16 cellular contexts compared by ENCODE assay signal in genomic region chr6:94269256-94269655, GRCh38.
"Had no signal": no experiment of that assay in that cellular context is flagged by ENCODE, and none has a peak within 500 bp of the region (broad histone marks: within the 10 kb centered on the region; RNA-seq: fewer than 3 reads in every experiment).

No MANE protein-coding gene starts in this region.

- H3K27ac ChIP-seq: adrenal gland, esophagus squamous epithelium, left ventricle myocardium inferior, tibial nerve had no signal

- H3K9me3 ChIP-seq: adrenal gland, esophagus squamous epithelium, tibial nerve had no signal

- H3K36me3 ChIP-seq: adrenal gland, esophagus squamous epithelium, left ventricle myocardium inferior, tibial nerve had no signal

- DNase-seq: activated CD4-positive, alpha-beta T cell treated with anti-CD3 and anti-CD28 coated beads, Interleukin-2, amount 10 ng/mL, durations not matched to agents 7 days and 5 days; activated CD8-positive, alpha-beta memory T cell treated with anti-CD3 and anti-CD28 coated beads, Interleukin-2, amount 50 U/mL, for 4 hours; activated CD8-positive, alpha-beta T cell treated with anti-CD3 and anti-CD28 coated beads, Interleukin-2, amount 10 ng/mL, durations not matched to agents 7 days and 5 days; activated gamma-delta T cell; activated T-cell treated with anti-CD3 and anti-CD28 coated beads, Interleukin-2, amount 50 U/mL, for 48 hours; adrenal gland; effector CD4-positive, alpha-beta T cell; esophagus squamous epithelium; left ventricle myocardium inferior; naive B cell; stimulated activated naive CD8-positive, alpha-beta T cell treated with anti-CD3 and anti-CD28 coated beads, Interleukin-15, Interleukin-2, amounts not matched to agents 100 U/mL and 50 U/mL, for 24 hours; T-helper 1 cell; T-helper 9 cell had no signal

- H3K36me3 Mint-ChIP-seq: activated naive CD4-positive, alpha-beta T cell treated with anti-CD3 and anti-CD28 coated beads, Interleukin-2, amount 50 U/mL, for 24 hours; naive B cell had no signal

- H3K4me3 Mint-ChIP-seq: activated CD4-positive, alpha-beta T cell treated with anti-CD3 and anti-CD28 coated beads, Interleukin-2, amount 10 ng/mL, durations not matched to agents 7 days and 5 days; activated CD8-positive, alpha-beta T cell treated with anti-CD3 and anti-CD28 coated beads, Interleukin-2, amount 10 ng/mL, durations not matched to agents 7 days and 5 days; activated naive CD4-positive, alpha-beta T cell treated with anti-CD3 and anti-CD28 coated beads, Interleukin-2, amount 50 U/mL, for 24 hours; naive B cell; neural crest cell had no signal

- H3K4me1 ChIP-seq: adrenal gland, esophagus squamous epithelium, left ventricle myocardium inferior, tibial nerve had no signal

- ATAC-seq: activated CD8-positive, alpha-beta T cell treated with anti-CD3 and anti-CD28 coated beads, Interleukin-2, amount 10 ng/mL, durations not matched to agents 7 days and 5 days; stimulated activated naive CD8-positive, alpha-beta T cell treated with anti-CD3 and anti-CD28 coated beads, Interleukin-15, Interleukin-2, amounts not matched to agents 100 U/mL and 50 U/mL, for 24 hours had no signal

- H3K27ac Mint-ChIP-seq: activated CD4-positive, alpha-beta T cell treated with anti-CD3 and anti-CD28 coated beads, Interleukin-2, amount 10 ng/mL, durations not matched to agents 7 days and 5 days; activated CD8-positive, alpha-beta T cell treated with anti-CD3 and anti-CD28 coated beads, Interleukin-2, amount 10 ng/mL, durations not matched to agents 7 days and 5 days; activated naive CD4-positive, alpha-beta T cell treated with anti-CD3 and anti-CD28 coated beads, Interleukin-2, amount 50 U/mL, for 24 hours; naive B cell had no signal

- H3K27me3 Mint-ChIP-seq: activated CD4-positive, alpha-beta T cell treated with anti-CD3 and anti-CD28 coated beads, Interleukin-2, amount 10 ng/mL, durations not matched to agents 7 days and 5 days; activated naive CD4-positive, alpha-beta T cell treated with anti-CD3 and anti-CD28 coated beads, Interleukin-2, amount 50 U/mL, for 24 hours; naive B cell had no signal

- H3K4me1 Mint-ChIP-seq: activated CD4-positive, alpha-beta T cell treated with anti-CD3 and anti-CD28 coated beads, Interleukin-2, amount 10 ng/mL, durations not matched to agents 7 days and 5 days; activated naive CD4-positive, alpha-beta T cell treated with anti-CD3 and anti-CD28 coated beads, Interleukin-2, amount 50 U/mL, for 24 hours; naive B cell; neural crest cell had no signal

- H3K27me3 ChIP-seq: adrenal gland, esophagus squamous epithelium, tibial nerve had no signal

- H3K4me3 ChIP-seq: adrenal gland, esophagus squamous epithelium, left ventricle myocardium inferior, tibial nerve had no signal
